ENCODE assay signal across 8 cellular contexts in genomic region chr1:10032287-10032589, GRCh38. TPM values are rescaled to one million over a fixed set of nuclear protein-coding genes. Genes with fewer than 3 reads are reported as not detected.
DNase-seq lines count a peak whose midpoint lies in the region; ATAC-seq and TF ChIP-seq lines count a peak whose summit lies in the region.

No MANE protein-coding gene starts in this region.

- TF ChIP-seq CTCF in HEK293 (tag by site-specific recombination; IDR thresholded peaks at IDR 0.05): no peak
- TF ChIP-seq CTCF in hepatocyte (IDR thresholded peaks at IDR 0.05; ENCODE audit: poor library complexity): no peak

- peaks cover 36% of the 10 kb centered on the region for H3K79me2 ChIP-seq in hepatocyte

- peak overlapping the region; percentile 55 for H3K27ac Mint-ChIP-seq in activated CD4-positive, alpha-beta memory T cell treated with anti-CD3 and anti-CD28 coated beads for 36 hours
- H3K27ac Mint-ChIP-seq in stimulated activated effector memory CD8-positive, alpha-beta T cell treated with anti-CD3 and anti-CD28 coated beads, Interleukin-12 subunit alpha, Interleukin-12 subunit beta, amount 100 ng/mL, for 72 hours: peak overlapping the region; percentile 97

- CTCF ChIA-PET in HEK293 (lab: Yijun Ruan, JAX): interaction anchor here (1.0 kb wide), 1 partner anchor 99 kb away, joined by 3 read pairs; no protein-coding TSS in a partner anchor
- CTCF ChIA-PET in activated CD4-positive, alpha-beta memory T cell treated with anti-CD3 and anti-CD28 coated beads for 36 hours (lab: Charles Lee): interaction anchor here (1.0 kb wide), 1 partner anchor 118 kb away, joined by 3 read pairs; no protein-coding TSS in a partner anchor

- no peaks in the 10 kb centered on the region for H3K9me3 ChIP-seq in HEK293 (ENCODE audit: control insufficient read depth, insufficient read depth, low read depth, low read length)
- no peaks in the 10 kb centered on the region for H3K9me3 ChIP-seq in hepatocyte (ENCODE audit: low read depth)

- H3K27ac ChIP-seq in HEK293 (ENCODE audit: extremely low read depth, low read depth, low read length) (peak overlapping the region; percentile 62), hepatocyte (peak overlapping the region; percentile 74)

- H3K36me3 Mint-ChIP-seq in activated CD4-positive, alpha-beta memory T cell treated with anti-CD3 and anti-CD28 coated beads for 36 hours: peaks cover 2% of the 10 kb centered on the region
- H3K36me3 Mint-ChIP-seq in stimulated activated effector memory CD8-positive, alpha-beta T cell treated with anti-CD3 and anti-CD28 coated beads, Interleukin-12 subunit alpha, Interleukin-12 subunit beta, amount 100 ng/mL, for 72 hours: peaks cover 14% of the 10 kb centered on the region

- POLR2A ChIA-PET in HEK293 (lab: Yijun Ruan, JAX): interaction anchor here (0.6 to 3.1 kb wide), 6 partner anchors 23 to 177 kb away, joined by 3 to 26 read pairs (median 5); partner anchors contain the start of genes CTNNBIP1, KIF1B, LZIC and NMNAT1
- POLR2A ChIA-PET in activated CD4-positive, alpha-beta memory T cell treated with anti-CD3 and anti-CD28 coated beads for 36 hours (lab: Charles Lee): interaction anchor here (1.6 kb wide), 1 partner anchor 90 kb away, joined by 6 read pairs; the partner anchor contains the start of genes LZIC and NMNAT1

- H3K4me3 Mint-ChIP-seq in activated CD4-positive, alpha-beta memory T cell treated with anti-CD3 and anti-CD28 coated beads for 36 hours: peak overlapping the region; percentile 63
- peak overlapping the region; percentile 91 for H3K4me3 Mint-ChIP-seq in stimulated activated effector memory CD8-positive, alpha-beta T cell treated with anti-CD3 and anti-CD28 coated beads, Interleukin-12 subunit alpha, Interleukin-12 subunit beta, amount 100 ng/mL, for 72 hours

- WGBS in hepatocyte (ENCODE audit: low lambda C conversion rate, missing lambda C conversion rate): 5% methylated on average over 13 of the region's 13 CpGs

- H3K4me1 ChIP-seq in HEK293 (ENCODE audit: control insufficient read depth, insufficient read depth, low read length) (no peaks in the 10 kb centered on the region), hepatocyte (ENCODE audit: insufficient read depth) (peaks cover 4% of the 10 kb centered on the region)

- H4K20me1 ChIP-seq in hepatocyte (ENCODE audit: insufficient read depth, poor library complexity, severe bottlenecking): no peaks in the 10 kb centered on the region

- H3K36me3 ChIP-seq in HEK293 (ENCODE audit: control insufficient read depth in 2 of 2, insufficient read depth in 1 of 2, low read length in 2 of 2): no peaks in the 10 kb centered on the region
- no peaks in the 10 kb centered on the region for H3K36me3 ChIP-seq in hepatocyte (replicated peaks; ENCODE audit: insufficient read depth, low read depth)

- H3K4me1 Mint-ChIP-seq in activated CD4-positive, alpha-beta memory T cell treated with anti-CD3 and anti-CD28 coated beads for 36 hours (ENCODE audit: low read depth): peaks cover 23% of the 10 kb centered on the region
- H3K4me1 Mint-ChIP-seq in stimulated activated effector memory CD8-positive, alpha-beta T cell treated with anti-CD3 and anti-CD28 coated beads, Interleukin-12 subunit alpha, Interleukin-12 subunit beta, amount 100 ng/mL, for 72 hours: peaks cover 24% of the 10 kb centered on the region

- no peaks in the 10 kb centered on the region for H3K9me2 ChIP-seq in hepatocyte (replicated peaks; ENCODE audit: insufficient read depth)

- no peaks in the 10 kb centered on the region for H3K27me3 Mint-ChIP-seq in activated CD4-positive, alpha-beta memory T cell treated with anti-CD3 and anti-CD28 coated beads for 36 hours

- H3K27me3 ChIP-seq in hepatocyte: no peaks in the 10 kb centered on the region

- H3K4me3 ChIP-seq in HEK293 (ENCODE audit: low read depth, low read length) (peak overlapping the region; percentile 6; the same call in 1 of the 2 replicates), hepatocyte (peak overlapping the region; percentile 7)

- H3K9me3 Mint-ChIP-seq in activated CD4-positive, alpha-beta memory T cell treated with anti-CD3 and anti-CD28 coated beads for 36 hours: no peaks in the 10 kb centered on the region
- no peaks in the 10 kb centered on the region for H3K9me3 Mint-ChIP-seq in stimulated activated effector memory CD8-positive, alpha-beta T cell treated with anti-CD3 and anti-CD28 coated beads, Interleukin-12 subunit alpha, Interleukin-12 subunit beta, amount 100 ng/mL, for 72 hours

- DNase-seq in activated CD4-positive, alpha-beta memory T cell treated with anti-CD3 and anti-CD28 coated beads for 36 hours: no peak
- DNase-seq in hepatocyte (ENCODE audit: low spot score) (no peak), SIG-M5 treated with dmso at 0.1 percent for 504 hours (lab: John Stamatoyannopoulos, UW; ENCODE audit: unreplicated experiment) (no peak), islet precursor cell (no peak), OCI-M1 (lab: John Stamatoyannopoulos, UW) (no peak)
- no peak for DNase-seq in stimulated activated effector memory CD8-positive, alpha-beta T cell treated with anti-CD3 and anti-CD28 coated beads, Interleukin-12 subunit alpha, Interleukin-12 subunit beta, amount 100 ng/mL, for 72 hours (ENCODE audit: low spot score in 2 of 2)

- peak overlapping the region; percentile 75 for H3K4me2 ChIP-seq in hepatocyte

- H2AFZ ChIP-seq in hepatocyte: peak overlapping the region; percentile 85

- ATAC-seq in stimulated activated effector memory CD8-positive, alpha-beta T cell treated with anti-CD3 and anti-CD28 coated beads, Interleukin-12 subunit alpha, Interleukin-12 subunit beta, amount 100 ng/mL, for 72 hours: no peak
- no peak for ATAC-seq in GM21825 (IDR thresholded peaks at IDR 0.05; ENCODE audit: unreplicated experiment)

- intact Hi-C loops in activated CD4-positive, alpha-beta memory T cell treated with anti-CD3 and anti-CD28 coated beads for 36 hours (cut with micrococcal nuclease): loop anchor here (1.0 to 2.0 kb wide), 8 partner anchors 122 to 443 kb away; partner anchors contain the start of genes CENPS, CTNNBIP1, PEX14 and PGD

TF ChIP-seq in HEK293, 187 proteins besides CTCF, POLR2A, EP300 and RAD21 (continues in another document):
- TF ChIP-seq MEIS1 (CRISPR knock-in tag; IDR thresholded peaks at IDR 0.05; ENCODE audit: borderline replicate concordance): no peak
- peak; percentile 80; the same call in 1 of the 2 replicates for TF ChIP-seq ZBTB8A (tag by site-specific recombination; IDR thresholded peaks at IDR 0.05)
- TF ChIP-seq, protein P1, sequence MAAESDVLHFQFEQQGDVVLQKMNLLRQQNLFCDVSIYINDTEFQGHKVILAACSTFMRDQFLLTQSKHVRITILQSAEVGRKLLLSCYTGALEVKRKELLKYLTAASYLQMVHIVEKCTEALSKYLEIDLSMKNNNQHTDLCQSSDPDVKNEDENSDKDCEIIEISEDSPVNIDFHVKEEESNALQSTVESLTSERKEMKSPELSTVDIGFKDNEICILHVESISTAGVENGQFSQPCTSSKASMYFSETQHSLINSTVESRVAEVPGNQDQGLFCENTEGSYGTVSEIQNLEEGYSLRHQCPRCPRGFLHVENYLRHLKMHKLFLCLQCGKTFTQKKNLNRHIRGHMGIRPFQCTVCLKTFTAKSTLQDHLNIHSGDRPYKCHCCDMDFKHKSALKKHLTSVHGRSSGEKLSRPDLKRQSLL (tag by site-specific recombination; IDR thresholded peaks at IDR 0.05): no peak
- TF ChIP-seq ZNF335 (tag by site-specific recombination; conservative IDR thresholded peaks at IDR 0.05): peak; percentile 58
- TF ChIP-seq ZXDB (tag by site-specific recombination; IDR thresholded peaks at IDR 0.05): peak; percentile 24; the same call in 1 of the 2 replicates
- no peak for TF ChIP-seq PATZ1 (tag by site-specific recombination; IDR thresholded peaks at IDR 0.05)
- no peak for TF ChIP-seq ZNF639 (tag by site-specific recombination; IDR thresholded peaks at IDR 0.05)
- peak; percentile 56; the same call in 1 of the 2 replicates for TF ChIP-seq ZNF629 (tag by site-specific recombination; IDR thresholded peaks at IDR 0.05)
- TF ChIP-seq ZNF2 (tag by site-specific recombination; IDR thresholded peaks at IDR 0.05): peak; percentile 57; the same call in 1 of the 2 replicates
- TF ChIP-seq PRDM1 (tag by site-specific recombination; IDR thresholded peaks at IDR 0.05): 0 out of 2 replicates have a peak, but pooled peaks have one; percentile 6
- no peak for TF ChIP-seq ZNF174 (tag by site-specific recombination; IDR thresholded peaks at IDR 0.05)

RNA-seq across cellular contexts. Expression of gene UBE4B, which starts 0.5 kb away (rescaled TPM):
- 10 to 100 TPM; 24.3 to 25.3 TPM for total RNA-seq in activated CD4-positive, alpha-beta memory T cell treated with anti-CD3 and anti-CD28 coated beads for 36 hours
- total RNA-seq in hepatocyte: 32.2 and 41.1 TPM in 2 replicates
- 18.7 and 23.5 TPM in 2 replicates for polyA plus RNA-seq in hepatocyte

RNA-seq across cellular contexts. Expression of gene RBP7, which starts 35.2 kb away (rescaled TPM):
- not detected for total RNA-seq in activated CD4-positive, alpha-beta memory T cell treated with anti-CD3 and anti-CD28 coated beads for 36 hours
- 0.50 and 2.0 TPM in 2 replicates for total RNA-seq in hepatocyte
- polyA plus RNA-seq in hepatocyte: 0.25 and 0.61 TPM in 2 replicates
